ENCODE assay signal across 8 cellular contexts in the genomic region with DNA sequence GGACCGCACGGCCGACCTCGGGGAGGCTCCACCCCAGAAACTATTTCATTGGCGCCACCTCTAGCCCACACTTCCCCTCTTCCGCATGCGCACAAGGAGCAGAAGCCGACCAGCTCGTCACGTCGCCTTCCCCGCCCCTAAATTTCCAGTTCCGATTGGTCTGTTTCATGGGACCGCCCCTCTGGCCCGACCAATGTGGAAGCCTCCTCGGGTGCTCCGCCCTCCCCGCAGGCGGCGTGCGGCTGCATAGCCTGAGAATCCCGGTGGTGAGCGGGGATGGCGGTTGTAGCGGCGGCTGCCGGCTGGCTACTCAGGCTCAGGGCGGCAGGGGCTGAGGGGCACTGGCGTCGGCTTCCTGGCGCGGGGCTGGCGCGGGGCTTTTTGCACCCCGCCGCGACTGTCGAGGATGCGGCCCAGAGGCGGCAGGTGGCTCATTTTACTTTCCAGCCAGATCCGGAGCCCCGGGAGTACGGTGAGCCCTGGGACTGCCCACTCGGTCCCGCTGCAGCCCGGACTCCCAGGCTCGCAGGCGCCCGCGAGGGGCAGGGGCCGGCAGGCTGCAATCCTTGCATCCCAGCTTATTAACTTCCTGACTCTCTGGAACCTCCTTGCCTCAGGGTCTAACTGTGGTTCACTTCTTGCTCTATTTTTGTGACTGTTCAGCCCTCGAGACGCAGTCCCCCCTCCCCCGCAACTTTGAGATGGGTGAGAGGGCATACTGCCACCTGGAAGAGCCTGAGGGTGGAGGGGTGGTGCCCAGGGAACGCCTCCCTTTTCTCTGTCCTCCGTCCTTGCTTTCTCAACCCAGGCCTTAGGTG. TPM values are rescaled to one million over a fixed set of nuclear protein-coding genes. Genes with fewer than 3 reads are reported as not detected.
A peak's percentile ranks its signal among the peaks of the same experiment; 100 is the strongest.
DNase-seq lines count a peak whose midpoint lies in the region; ATAC-seq, FAIRE-seq and TF ChIP-seq lines count a peak whose summit lies in the region.

TSS of gene BCKDHB (plus strand) at position 254 of the 818 bp plus-strand sequence. CDS start at position 277, 23 bp downstream.

- no peaks in the 10 kb centered on the region for H3K79me2 ChIP-seq in keratinocyte (ENCODE audit: control insufficient read depth, insufficient read depth, low read length)

- H3K27ac Mint-ChIP-seq in chondrocyte (ENCODE audit: unreplicated experiment), result peak within 1 kb of the TSS; percentile 89

- peaks cover 18% of the 10 kb centered on the region for H3K4me1 Mint-ChIP-seq in chondrocyte (ENCODE audit: low read depth)

- peaks cover 0 to 1% of the 10 kb centered on the region in 2 experiments for H3K36me3 ChIP-seq in keratinocyte (ENCODE audit: control insufficient read depth in 2 of 2, extremely low read depth in 1 of 2, insufficient read depth in 2 of 2, low read length in 2 of 2)

- no peaks in the 10 kb centered on the region for H3K36me3 Mint-ChIP-seq in chondrocyte (ENCODE audit: low read depth)

- TF ChIP-seq CTCF in chondrocyte (IDR thresholded peaks at IDR 0.05), result peak; percentile 36
- TF ChIP-seq CTCF in keratinocyte (optimal IDR thresholded peaks at IDR 0.05 in 1 of 3, IDR thresholded peaks at IDR 0.05 in 1 of 3, conservative IDR thresholded peaks at IDR 0.05 in 1 of 3; ENCODE audit: extremely low read depth in 1 of 3, insufficient read depth in 2 of 3, low read length in 3 of 3), result no peak

- no peaks in the 10 kb centered on the region for H3K9me3 ChIP-seq in keratinocyte (ENCODE audit: control insufficient read depth, low read depth, low read length)

- peak; percentile 93 for TF ChIP-seq POLR2A in GM19099 (IDR thresholded peaks at IDR 0.05; ENCODE audit: extremely low read depth, insufficient read length, low read depth)

- peak; percentile 99 for ATAC-seq in HG03432 (IDR thresholded peaks at IDR 0.05; ENCODE audit: unreplicated experiment)

- H3K4me1 ChIP-seq in keratinocyte (ENCODE audit: control insufficient read depth, extremely low read depth, insufficient read depth, low read length), result no peaks in the 10 kb centered on the region

- peak within 1 kb of the TSS; percentile 69 for H3K9ac ChIP-seq in keratinocyte (ENCODE audit: control insufficient read depth, extremely low read depth, insufficient read depth, low read length)

- peak within 1 kb of the TSS; percentile 77 for H3K4me2 ChIP-seq in keratinocyte (ENCODE audit: control insufficient read depth, extremely low read depth, insufficient read depth, low read depth, low read length)

- H2AFZ ChIP-seq in keratinocyte (ENCODE audit: control insufficient read depth, low read length), result peak within 1 kb of the TSS; percentile 92

- H4K20me1 ChIP-seq in keratinocyte (ENCODE audit: control insufficient read depth, extremely low read depth, insufficient read depth, low read length), result no peaks in the 10 kb centered on the region

- DNase-seq in AG20443 (ENCODE audit: low spot score) (peak; percentile 99), NCI-H510A (lab: John Stamatoyannopoulos, UW) (peak; percentile 93), chondrocyte (ENCODE audit: low spot score) (peak; percentile 99), keratinocyte (ENCODE audit: low read depth, low spot score) (peak; percentile 76)
- peak; percentile 95 for DNase-seq in activated CD4-positive, alpha-beta T cell treated with anti-CD3 and anti-CD28 coated beads for 1 hour
- peak; percentile 91 to 94 for DNase-seq in stimulated activated CD4-positive, alpha-beta T cell treated with anti-CD3 and anti-CD28 coated beads, Interleukin-15, amount 100 ng/mL, for 1 hour (ENCODE audit: low read depth in 1 of 2, low spot score in 1 of 2)

- H3K27me3 ChIP-seq in keratinocyte (ENCODE audit: control insufficient read depth, extremely low read depth, insufficient read depth, low read length), result no peaks in the 10 kb centered on the region

- H3K4me3 ChIP-seq in keratinocyte (ENCODE audit: control insufficient read depth in 2 of 3, extremely low read depth in 1 of 3, insufficient read depth in 2 of 3, low read depth in 1 of 3, low read length in 3 of 3), result peak within 1 kb of the TSS; percentile 74 to 90 (median 81)

- peak; percentile 90 for FAIRE-seq in keratinocyte (lab: Jason Lieb, UNC)

- dilution Hi-C loops in keratinocyte (cut with MboI; ENCODE audit: extremely low pct_ligation_motif_present, low sequenced_read_pairs), result no loop called here

- no peaks in the 10 kb centered on the region for H3K9me3 Mint-ChIP-seq in chondrocyte (ENCODE audit: low read depth)

- no peaks in the 10 kb centered on the region for H3K9me1 ChIP-seq in keratinocyte (ENCODE audit: control insufficient read depth, extremely low read depth, insufficient read depth, low read length)

- peak within 1 kb of the TSS; percentile 80 for H3K4me3 Mint-ChIP-seq in chondrocyte (ENCODE audit: unreplicated experiment)

- no peaks in the 10 kb centered on the region for H3K27me3 Mint-ChIP-seq in chondrocyte (ENCODE audit: low read depth)

- peak within 1 kb of the TSS; percentile 53 for H3K27ac ChIP-seq in keratinocyte (ENCODE audit: control insufficient read depth, insufficient read depth, low read length)

RNA-seq across cellular contexts. Expression of gene BCKDHB, which starts in this region (rescaled TPM):
- 12.9 to 28.1 TPM (median 15.1 TPM) in 3 replicates for total RNA-seq in chondrocyte
- 13.8 to 20.9 TPM (median 13.9 TPM) in 3 replicates for polyA plus RNA-seq in keratinocyte
- 3.9 TPM for polyA plus RNA-seq in keratinocyte (2011; ENCODE audit: low read depth)
- polyA plus RNA-seq in keratinocyte (2011; cell fraction: cytosol; rRNA removed), result 10.8 and 17.4 TPM in 2 replicates
- polyA plus RNA-seq in keratinocyte (2011; cell fraction: nucleus; rRNA removed), result 12.1 and 16.8 TPM in 2 replicates
- polyA plus RNA-seq in keratinocyte (2012; ENCODE audit: low replicate concordance), result 5.6 and 8.5 TPM in 2 replicates
- polyA minus RNA-seq in keratinocyte, result 2.5 to 17.5 TPM (median 9.2 TPM) in 3 replicates
- 7.1 TPM for polyA minus RNA-seq in keratinocyte (2011; cell fraction: cytosol; rRNA and poly(A)+ RNA removed)
- 7.9 and 15.7 TPM in 2 replicates for polyA minus RNA-seq in keratinocyte (2011; cell fraction: nucleus; rRNA and poly(A)+ RNA removed)

Comparison
In these comparisons a context has a peak if more than half of its experiments do, and no peak if none do; other contexts are left out.
1. Peak in every context shown above with its lines: DNase-seq, ATAC-seq, H3K4me3 ChIP-seq and H3K27ac ChIP-seq.